1 cellular context compared by ENCODE assay signal in the genomic region with DNA sequence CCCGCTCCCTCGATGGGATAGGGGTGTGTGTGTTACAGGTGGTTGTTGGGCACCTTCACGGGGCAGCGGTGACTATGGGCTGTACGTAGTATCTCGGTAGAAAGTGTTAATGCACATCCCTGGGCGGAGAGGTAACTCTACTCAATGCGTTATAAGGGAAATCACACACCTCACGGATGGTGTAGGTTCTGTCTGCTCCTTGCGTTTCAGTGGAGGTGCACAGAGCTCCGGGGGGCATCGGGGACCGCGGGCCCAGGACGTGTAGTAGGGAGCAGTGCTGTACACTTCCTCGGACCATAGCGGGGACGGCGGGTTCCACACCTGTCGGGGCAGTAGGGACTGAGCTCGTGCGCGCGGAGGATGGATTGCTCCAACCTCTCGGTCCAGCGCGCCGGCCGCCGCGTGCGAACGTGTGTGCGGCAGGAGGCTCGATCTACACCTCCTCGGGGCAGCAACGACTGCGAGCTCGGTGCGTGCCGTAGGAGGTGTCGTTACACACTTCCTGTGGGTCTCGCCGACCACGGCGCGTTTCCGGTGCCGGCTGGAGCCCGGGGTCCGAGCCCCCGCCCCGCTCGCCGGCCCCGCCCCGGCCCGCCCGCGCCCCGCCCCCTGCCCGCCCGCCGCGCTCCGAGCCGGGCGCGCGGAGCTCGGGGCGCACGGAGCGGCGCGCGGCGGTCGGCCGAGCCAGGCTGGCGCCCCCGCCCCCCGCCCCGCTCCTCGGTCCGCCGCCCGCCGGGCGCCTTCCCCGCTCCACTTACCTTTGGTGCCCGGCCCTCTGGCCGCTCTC.
TF ChIP-seq lines count a peak whose summit lies in the region.

A gene with protein sequence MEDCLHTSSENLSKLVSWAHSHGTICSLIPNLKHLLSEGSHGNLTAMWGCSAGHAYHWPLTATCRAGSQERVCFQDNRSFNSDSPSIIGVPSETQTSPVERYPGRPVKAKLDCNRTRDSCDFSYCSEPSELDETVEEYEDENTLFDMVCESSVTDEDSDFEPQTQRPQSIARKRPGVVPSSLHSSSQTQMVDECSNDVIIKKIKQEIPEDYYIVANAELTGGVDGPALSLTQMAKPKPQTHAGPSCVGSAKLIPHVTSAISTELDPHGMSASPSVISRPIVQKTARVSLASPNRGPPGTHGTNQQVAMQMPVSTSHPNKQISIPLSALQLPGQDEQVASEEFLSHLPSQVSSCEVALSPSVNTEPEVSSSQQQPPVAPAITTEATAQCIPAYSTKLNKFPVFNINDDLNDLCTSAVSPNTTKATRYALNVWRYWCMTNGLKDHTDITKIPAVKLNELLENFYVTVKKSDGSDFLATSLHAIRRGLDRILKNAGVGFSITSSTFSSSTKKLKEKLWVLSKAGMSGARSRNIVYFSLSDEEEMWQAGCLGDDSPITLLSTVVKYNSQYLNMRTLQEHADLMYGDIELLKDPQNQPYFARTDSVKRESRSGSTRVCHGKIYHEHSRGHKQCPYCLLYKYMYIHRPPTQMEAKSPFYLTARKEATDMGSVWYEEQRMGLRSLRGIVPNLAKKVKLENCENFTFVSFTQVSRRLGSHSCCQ (plus strand): TSS at position 607 of the 787 bp plus-strand sequence. CDS start 87,254 bp downstream, outside the sequence.

TF ChIP-seq in HepG2, 621 proteins besides CTCF, POLR2A, EP300 and RAD21 (continued from another document and continues in another):
- TF ChIP-seq, protein P1, sequence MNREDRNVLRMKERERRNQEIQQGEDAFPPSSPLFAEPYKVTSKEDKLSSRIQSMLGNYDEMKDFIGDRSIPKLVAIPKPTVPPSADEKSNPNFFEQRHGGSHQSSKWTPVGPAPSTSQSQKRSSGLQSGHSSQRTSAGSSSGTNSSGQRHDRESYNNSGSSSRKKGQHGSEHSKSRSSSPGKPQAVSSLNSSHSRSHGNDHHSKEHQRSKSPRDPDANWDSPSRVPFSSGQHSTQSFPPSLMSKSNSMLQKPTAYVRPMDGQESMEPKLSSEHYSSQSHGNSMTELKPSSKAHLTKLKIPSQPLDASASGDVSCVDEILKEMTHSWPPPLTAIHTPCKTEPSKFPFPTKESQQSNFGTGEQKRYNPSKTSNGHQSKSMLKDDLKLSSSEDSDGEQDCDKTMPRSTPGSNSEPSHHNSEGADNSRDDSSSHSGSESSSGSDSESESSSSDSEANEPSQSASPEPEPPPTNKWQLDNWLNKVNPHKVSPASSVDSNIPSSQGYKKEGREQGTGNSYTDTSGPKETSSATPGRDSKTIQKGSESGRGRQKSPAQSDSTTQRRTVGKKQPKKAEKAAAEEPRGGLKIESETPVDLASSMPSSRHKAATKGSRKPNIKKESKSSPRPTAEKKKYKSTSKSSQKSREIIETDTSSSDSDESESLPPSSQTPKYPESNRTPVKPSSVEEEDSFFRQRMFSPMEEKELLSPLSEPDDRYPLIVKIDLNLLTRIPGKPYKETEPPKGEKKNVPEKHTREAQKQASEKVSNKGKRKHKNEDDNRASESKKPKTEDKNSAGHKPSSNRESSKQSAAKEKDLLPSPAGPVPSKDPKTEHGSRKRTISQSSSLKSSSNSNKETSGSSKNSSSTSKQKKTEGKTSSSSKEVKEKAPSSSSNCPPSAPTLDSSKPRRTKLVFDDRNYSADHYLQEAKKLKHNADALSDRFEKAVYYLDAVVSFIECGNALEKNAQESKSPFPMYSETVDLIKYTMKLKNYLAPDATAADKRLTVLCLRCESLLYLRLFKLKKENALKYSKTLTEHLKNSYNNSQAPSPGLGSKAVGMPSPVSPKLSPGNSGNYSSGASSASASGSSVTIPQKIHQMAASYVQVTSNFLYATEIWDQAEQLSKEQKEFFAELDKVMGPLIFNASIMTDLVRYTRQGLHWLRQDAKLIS (CRISPR knock-in tag; IDR thresholded peaks at IDR 0.05): no peak
- TF ChIP-seq PPARG (CRISPR knock-in tag; conservative IDR thresholded peaks at IDR 0.05) (0 out of 2 replicates have a peak, but pooled peaks have one; percentile 18), MEF2D (CRISPR knock-in tag; IDR thresholded peaks at IDR 0.05) (peak; percentile 92), ZKSCAN1 (IDR thresholded peaks at IDR 0.05; ENCODE audit: low read length) (no peak), ZKSCAN8 (CRISPR knock-in tag; IDR thresholded peaks at IDR 0.05; ENCODE audit: borderline replicate concordance) (peak; percentile 50; the same call in 1 of the 2 replicates), ZNF501 (CRISPR knock-in tag; IDR thresholded peaks at IDR 0.05) (peak; percentile 87; the same call in 1 of the 2 replicates), ZNF138 (CRISPR knock-in tag; IDR thresholded peaks at IDR 0.05; ENCODE audit: low read depth) (peak; percentile 64; the same call in 1 of the 2 replicates), WIZ (CRISPR knock-in tag; IDR thresholded peaks at IDR 0.05) (peak; percentile 86), HNRNPL (IDR thresholded peaks at IDR 0.05; ENCODE audit: low read depth, low read length) (0 out of 2 replicates have a peak, but pooled peaks have one; percentile 27), HOXA7 (CRISPR knock-in tag; IDR thresholded peaks at IDR 0.05) (no peak), TRIM24 (CRISPR knock-in tag; IDR thresholded peaks at IDR 0.05) (no peak), ZNF20 (CRISPR knock-in tag; IDR thresholded peaks at IDR 0.05) (0 out of 2 replicates have a peak, but pooled peaks have one; percentile 44), XBP1 (CRISPR knock-in tag; IDR thresholded peaks at IDR 0.05) (no peak), FOXK2 (IDR thresholded peaks at IDR 0.05) (no peak), SCMH1 (CRISPR knock-in tag; IDR thresholded peaks at IDR 0.05; ENCODE audit: borderline replicate concordance) (no peak), ZNF570 (CRISPR knock-in tag; IDR thresholded peaks at IDR 0.05; ENCODE audit: borderline replicate concordance) (no peak), ZNF256 (CRISPR knock-in tag; conservative IDR thresholded peaks at IDR 0.05) (peak; percentile 76; the same call in 1 of the 2 replicates), STAG1 (CRISPR knock-in tag; IDR thresholded peaks at IDR 0.05) (peak; percentile 48), ZNF101 (CRISPR knock-in tag; IDR thresholded peaks at IDR 0.05; ENCODE audit: borderline replicate concordance, low read depth) (no peak), ZFP36L1 (CRISPR knock-in tag; IDR thresholded peaks at IDR 0.05) (peak; percentile 70; the same call in 1 of the 2 replicates), ZNF766 (CRISPR knock-in tag; IDR thresholded peaks at IDR 0.05; ENCODE audit: borderline replicate concordance) (no peak), BORCS8-MEF2B (CRISPR knock-in tag; IDR thresholded peaks at IDR 0.05) (peak; percentile 80)
- TF ChIP-seq, protein P2, sequence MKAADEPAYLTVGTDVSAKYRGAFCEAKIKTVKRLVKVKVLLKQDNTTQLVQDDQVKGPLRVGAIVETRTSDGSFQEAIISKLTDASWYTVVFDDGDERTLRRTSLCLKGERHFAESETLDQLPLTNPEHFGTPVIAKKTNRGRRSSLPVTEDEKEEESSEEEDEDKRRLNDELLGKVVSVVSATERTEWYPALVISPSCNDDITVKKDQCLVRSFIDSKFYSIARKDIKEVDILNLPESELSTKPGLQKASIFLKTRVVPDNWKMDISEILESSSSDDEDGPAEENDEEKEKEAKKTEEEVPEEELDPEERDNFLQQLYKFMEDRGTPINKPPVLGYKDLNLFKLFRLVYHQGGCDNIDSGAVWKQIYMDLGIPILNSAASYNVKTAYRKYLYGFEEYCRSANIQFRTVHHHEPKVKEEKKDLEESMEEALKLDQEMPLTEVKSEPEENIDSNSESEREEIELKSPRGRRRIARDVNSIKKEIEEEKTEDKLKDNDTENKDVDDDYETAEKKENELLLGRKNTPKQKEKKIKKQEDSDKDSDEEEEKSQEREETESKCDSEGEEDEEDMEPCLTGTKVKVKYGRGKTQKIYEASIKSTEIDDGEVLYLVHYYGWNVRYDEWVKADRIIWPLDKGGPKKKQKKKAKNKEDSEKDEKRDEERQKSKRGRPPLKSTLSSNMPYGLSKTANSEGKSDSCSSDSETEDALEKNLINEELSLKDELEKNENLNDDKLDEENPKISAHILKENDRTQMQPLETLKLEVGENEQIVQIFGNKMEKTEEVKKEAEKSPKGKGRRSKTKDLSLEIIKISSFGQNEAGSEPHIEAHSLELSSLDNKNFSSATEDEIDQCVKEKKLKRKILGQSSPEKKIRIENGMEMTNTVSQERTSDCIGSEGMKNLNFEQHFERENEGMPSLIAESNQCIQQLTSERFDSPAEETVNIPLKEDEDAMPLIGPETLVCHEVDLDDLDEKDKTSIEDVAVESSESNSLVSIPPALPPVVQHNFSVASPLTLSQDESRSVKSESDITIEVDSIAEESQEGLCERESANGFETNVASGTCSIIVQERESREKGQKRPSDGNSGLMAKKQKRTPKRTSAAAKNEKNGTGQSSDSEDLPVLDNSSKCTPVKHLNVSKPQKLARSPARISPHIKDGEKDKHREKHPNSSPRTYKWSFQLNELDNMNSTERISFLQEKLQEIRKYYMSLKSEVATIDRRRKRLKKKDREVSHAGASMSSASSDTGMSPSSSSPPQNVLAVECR (CRISPR knock-in tag; IDR thresholded peaks at IDR 0.05; ENCODE audit: borderline replicate concordance): peak; percentile 96
- TF ChIP-seq, protein P3, sequence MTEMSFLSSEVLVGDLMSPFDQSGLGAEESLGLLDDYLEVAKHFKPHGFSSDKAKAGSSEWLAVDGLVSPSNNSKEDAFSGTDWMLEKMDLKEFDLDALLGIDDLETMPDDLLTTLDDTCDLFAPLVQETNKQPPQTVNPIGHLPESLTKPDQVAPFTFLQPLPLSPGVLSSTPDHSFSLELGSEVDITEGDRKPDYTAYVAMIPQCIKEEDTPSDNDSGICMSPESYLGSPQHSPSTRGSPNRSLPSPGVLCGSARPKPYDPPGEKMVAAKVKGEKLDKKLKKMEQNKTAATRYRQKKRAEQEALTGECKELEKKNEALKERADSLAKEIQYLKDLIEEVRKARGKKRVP (CRISPR knock-in tag; IDR thresholded peaks at IDR 0.05): no peak; a peak in 1 of 4 replicates
- TF ChIP-seq, protein P4, sequence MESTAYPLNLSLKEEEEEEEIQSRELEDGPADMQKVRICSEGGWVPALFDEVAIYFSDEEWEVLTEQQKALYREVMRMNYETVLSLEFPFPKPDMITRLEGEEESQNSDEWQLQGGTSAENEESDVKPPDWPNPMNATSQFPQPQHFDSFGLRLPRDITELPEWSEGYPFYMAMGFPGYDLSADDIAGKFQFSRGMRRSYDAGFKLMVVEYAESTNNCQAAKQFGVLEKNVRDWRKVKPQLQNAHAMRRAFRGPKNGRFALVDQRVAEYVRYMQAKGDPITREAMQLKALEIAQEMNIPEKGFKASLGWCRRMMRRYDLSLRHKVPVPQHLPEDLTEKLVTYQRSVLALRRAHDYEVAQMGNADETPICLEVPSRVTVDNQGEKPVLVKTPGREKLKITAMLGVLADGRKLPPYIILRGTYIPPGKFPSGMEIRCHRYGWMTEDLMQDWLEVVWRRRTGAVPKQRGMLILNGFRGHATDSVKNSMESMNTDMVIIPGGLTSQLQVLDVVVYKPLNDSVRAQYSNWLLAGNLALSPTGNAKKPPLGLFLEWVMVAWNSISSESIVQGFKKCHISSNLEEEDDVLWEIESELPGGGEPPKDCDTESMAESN (CRISPR knock-in tag; conservative IDR thresholded peaks at IDR 0.05): peak; percentile 96
- TF ChIP-seq, protein P5, sequence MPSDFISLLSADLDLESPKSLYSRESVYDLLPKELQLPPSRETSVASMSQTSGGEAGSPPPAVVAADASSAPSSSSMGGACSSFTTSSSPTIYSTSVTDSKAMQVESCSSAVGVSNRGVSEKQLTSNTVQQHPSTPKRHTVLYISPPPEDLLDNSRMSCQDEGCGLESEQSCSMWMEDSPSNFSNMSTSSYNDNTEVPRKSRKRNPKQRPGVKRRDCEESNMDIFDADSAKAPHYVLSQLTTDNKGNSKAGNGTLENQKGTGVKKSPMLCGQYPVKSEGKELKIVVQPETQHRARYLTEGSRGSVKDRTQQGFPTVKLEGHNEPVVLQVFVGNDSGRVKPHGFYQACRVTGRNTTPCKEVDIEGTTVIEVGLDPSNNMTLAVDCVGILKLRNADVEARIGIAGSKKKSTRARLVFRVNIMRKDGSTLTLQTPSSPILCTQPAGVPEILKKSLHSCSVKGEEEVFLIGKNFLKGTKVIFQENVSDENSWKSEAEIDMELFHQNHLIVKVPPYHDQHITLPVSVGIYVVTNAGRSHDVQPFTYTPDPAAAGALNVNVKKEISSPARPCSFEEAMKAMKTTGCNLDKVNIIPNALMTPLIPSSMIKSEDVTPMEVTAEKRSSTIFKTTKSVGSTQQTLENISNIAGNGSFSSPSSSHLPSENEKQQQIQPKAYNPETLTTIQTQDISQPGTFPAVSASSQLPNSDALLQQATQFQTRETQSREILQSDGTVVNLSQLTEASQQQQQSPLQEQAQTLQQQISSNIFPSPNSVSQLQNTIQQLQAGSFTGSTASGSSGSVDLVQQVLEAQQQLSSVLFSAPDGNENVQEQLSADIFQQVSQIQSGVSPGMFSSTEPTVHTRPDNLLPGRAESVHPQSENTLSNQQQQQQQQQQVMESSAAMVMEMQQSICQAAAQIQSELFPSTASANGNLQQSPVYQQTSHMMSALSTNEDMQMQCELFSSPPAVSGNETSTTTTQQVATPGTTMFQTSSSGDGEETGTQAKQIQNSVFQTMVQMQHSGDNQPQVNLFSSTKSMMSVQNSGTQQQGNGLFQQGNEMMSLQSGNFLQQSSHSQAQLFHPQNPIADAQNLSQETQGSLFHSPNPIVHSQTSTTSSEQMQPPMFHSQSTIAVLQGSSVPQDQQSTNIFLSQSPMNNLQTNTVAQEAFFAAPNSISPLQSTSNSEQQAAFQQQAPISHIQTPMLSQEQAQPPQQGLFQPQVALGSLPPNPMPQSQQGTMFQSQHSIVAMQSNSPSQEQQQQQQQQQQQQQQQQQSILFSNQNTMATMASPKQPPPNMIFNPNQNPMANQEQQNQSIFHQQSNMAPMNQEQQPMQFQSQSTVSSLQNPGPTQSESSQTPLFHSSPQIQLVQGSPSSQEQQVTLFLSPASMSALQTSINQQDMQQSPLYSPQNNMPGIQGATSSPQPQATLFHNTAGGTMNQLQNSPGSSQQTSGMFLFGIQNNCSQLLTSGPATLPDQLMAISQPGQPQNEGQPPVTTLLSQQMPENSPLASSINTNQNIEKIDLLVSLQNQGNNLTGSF (CRISPR knock-in tag; IDR thresholded peaks at IDR 0.05): peak; percentile 86
- TF ChIP-seq, protein P6, sequence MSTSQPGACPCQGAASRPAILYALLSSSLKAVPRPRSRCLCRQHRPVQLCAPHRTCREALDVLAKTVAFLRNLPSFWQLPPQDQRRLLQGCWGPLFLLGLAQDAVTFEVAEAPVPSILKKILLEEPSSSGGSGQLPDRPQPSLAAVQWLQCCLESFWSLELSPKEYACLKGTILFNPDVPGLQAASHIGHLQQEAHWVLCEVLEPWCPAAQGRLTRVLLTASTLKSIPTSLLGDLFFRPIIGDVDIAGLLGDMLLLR (CRISPR knock-in tag; IDR thresholded peaks at IDR 0.05): peak; percentile 78; the same call in 1 of the 2 replicates
- TF ChIP-seq, protein P7, sequence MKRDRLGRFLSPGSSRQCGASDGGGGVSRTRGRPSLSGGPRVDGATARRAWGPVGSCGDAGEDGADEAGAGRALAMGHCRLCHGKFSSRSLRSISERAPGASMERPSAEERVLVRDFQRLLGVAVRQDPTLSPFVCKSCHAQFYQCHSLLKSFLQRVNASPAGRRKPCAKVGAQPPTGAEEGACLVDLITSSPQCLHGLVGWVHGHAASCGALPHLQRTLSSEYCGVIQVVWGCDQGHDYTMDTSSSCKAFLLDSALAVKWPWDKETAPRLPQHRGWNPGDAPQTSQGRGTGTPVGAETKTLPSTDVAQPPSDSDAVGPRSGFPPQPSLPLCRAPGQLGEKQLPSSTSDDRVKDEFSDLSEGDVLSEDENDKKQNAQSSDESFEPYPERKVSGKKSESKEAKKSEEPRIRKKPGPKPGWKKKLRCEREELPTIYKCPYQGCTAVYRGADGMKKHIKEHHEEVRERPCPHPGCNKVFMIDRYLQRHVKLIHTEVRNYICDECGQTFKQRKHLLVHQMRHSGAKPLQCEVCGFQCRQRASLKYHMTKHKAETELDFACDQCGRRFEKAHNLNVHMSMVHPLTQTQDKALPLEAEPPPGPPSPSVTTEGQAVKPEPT (CRISPR knock-in tag; IDR thresholded peaks at IDR 0.05; ENCODE audit: low read depth): peak; percentile 84; the same call in 1 of the 2 replicates
